1 cellular context compared by ENCODE assay signal in the genomic region with DNA sequence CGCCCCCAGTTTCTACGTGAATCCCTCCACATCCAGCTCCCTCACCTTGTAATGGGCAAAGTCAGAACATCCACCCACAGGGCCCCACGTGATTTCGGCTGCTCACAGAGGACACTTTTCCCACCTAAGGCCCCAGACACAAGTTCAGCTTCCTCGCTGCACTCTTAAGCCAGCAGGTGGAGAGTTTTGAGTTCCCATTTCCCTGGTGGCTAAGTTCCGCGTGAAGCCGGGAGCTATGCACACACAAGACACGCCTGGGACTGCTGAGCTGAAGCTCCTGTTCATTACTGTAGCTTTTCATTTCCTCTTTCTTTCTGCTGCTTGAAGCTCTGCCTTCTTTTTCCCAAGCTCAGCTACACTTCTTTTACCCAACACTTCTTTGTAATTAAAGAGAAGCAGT.
TF ChIP-seq lines count a peak whose summit lies in the region.

No MANE protein-coding gene starts in this region.

TF ChIP-seq in H1, 55 proteins besides CTCF, POLR2A, EP300 and RAD21:
- no peak for TF ChIP-seq SUZ12 (IDR thresholded peaks at IDR 0.05; ENCODE audit: low read length)
- no peak for TF ChIP-seq ASH2L (IDR thresholded peaks at IDR 0.05; ENCODE audit: low read length)
- TF ChIP-seq POLR2AphosphoS5 (IDR thresholded peaks at IDR 0.05; ENCODE audit: low read depth, low read length) = no peak
- TF ChIP-seq, protein P1, sequence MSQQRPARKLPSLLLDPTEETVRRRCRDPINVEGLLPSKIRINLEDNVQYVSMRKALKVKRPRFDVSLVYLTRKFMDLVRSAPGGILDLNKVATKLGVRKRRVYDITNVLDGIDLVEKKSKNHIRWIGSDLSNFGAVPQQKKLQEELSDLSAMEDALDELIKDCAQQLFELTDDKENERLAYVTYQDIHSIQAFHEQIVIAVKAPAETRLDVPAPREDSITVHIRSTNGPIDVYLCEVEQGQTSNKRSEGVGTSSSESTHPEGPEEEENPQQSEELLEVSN (IDR thresholded peaks at IDR 0.05) = peak; percentile 27; the same call in 1 of the 2 replicates
- TF ChIP-seq CBX8 (IDR thresholded peaks at IDR 0.05; ENCODE audit: borderline replicate concordance, low read depth, low read length) = no peak
- no peak for TF ChIP-seq SRF (IDR thresholded peaks at IDR 0.05; ENCODE audit: low read depth, low read length)
- no peak for TF ChIP-seq KDM5A (IDR thresholded peaks at IDR 0.05; ENCODE audit: low read length)
- TF ChIP-seq CBX5 (IDR thresholded peaks at IDR 0.05; ENCODE audit: low read depth, low read length) = no peak
